In genomic region chr9:34991833-34992375, GRCh38 we compare ENCODE assay signal across 8 cellular contexts. TPM values are rescaled to one million over a fixed set of nuclear protein-coding genes. Genes with fewer than 3 reads are reported as not detected.
DNase-seq lines count a peak whose midpoint lies in the region; ATAC-seq and TF ChIP-seq lines count a peak whose summit lies in the region.

No MANE protein-coding gene starts in this region.

- peak overlapping the region; percentile 41 for H4K91ac ChIP-seq in trophoblast cell (ENCODE audit: low read depth, low read length)

- peak overlapping the region; percentile 0 for H2BK12ac ChIP-seq in trophoblast cell (ENCODE audit: low read length)

- no peak overlapping the region for H3K9ac ChIP-seq in trophoblast cell (ENCODE audit: low read length)

- peak; percentile 64 for DNase-seq in GM06990 (ENCODE audit: extremely low read depth, insufficient read length)
- DNase-seq in Panc1 (ENCODE audit: low read depth, low spot score) = no peak
- peak; percentile 56 for DNase-seq in epithelial cell of esophagus (ENCODE audit: low read depth)
- peak in 1 of 2 donors; percentile 16 for DNase-seq in trophoblast cell
- DNase-seq in OCI-M2 (lab: John Stamatoyannopoulos, UW; ENCODE audit: unreplicated experiment) = no peak
- no peak for DNase-seq in cerebellum (ENCODE audit: low spot score)
- no peak for DNase-seq in mucosa of gallbladder (ENCODE audit: low spot score)

- H3K9me3 ChIP-seq in Panc1 (ENCODE audit: control insufficient read depth, insufficient read depth, low read depth, low read length) = no peaks in the 10 kb centered on the region
- H3K9me3 ChIP-seq in trophoblast cell (ENCODE audit: insufficient read depth, low read depth, low read length) = peaks cover 7% of the 10 kb centered on the region

- H3K79me2 ChIP-seq in trophoblast cell (ENCODE audit: control insufficient read depth, insufficient read depth, low read length, poor library complexity) = peaks cover 3% of the 10 kb centered on the region

- H3K79me1 ChIP-seq in trophoblast cell (ENCODE audit: low read length) = peaks cover 11% of the 10 kb centered on the region

- in situ Hi-C loops in Panc1 (cut with HindIII; ENCODE audit: low pct_unique_long_range_greater_than_20kb, low sequenced_read_pairs) = no loop called here

- no peak overlapping the region for H2BK120ac ChIP-seq in trophoblast cell (ENCODE audit: insufficient read depth, low read length, poor library complexity)

- no peak overlapping the region; the same call in 1 of the 2 replicates for H3K4me3 ChIP-seq in GM06990 (replicated peaks; ENCODE audit: low read depth, low read length)
- no peak overlapping the region for H3K4me3 ChIP-seq in Panc1 (ENCODE audit: low read depth in 2 of 2, low read length in 2 of 2)
- no peak overlapping the region for H3K4me3 ChIP-seq in epithelial cell of esophagus (ENCODE audit: low read length)
- H3K4me3 ChIP-seq in trophoblast cell (ENCODE audit: low read depth, low read length) = no peak overlapping the region

- peaks cover 45% of the 10 kb centered on the region for H3K4me1 ChIP-seq in Panc1 (ENCODE audit: control insufficient read depth, insufficient read depth, low read length)
- H3K4me1 ChIP-seq in trophoblast cell (ENCODE audit: control insufficient read depth in 1 of 2, insufficient read depth in 2 of 2, low read length in 2 of 2) = peaks cover 26 to 46% of the 10 kb centered on the region in 2 experiments

- intact Hi-C loops in Panc1 (cut with micrococcal nuclease; ENCODE audit: unreplicated experiment) = no loop called here

- H3K27me3 ChIP-seq in GM06990 (replicated peaks; ENCODE audit: control insufficient read depth, insufficient read depth, low read length) (no peaks in the 10 kb centered on the region), Panc1 (ENCODE audit: control insufficient read depth, insufficient read depth, low read length) (no peaks in the 10 kb centered on the region), trophoblast cell (ENCODE audit: insufficient read depth, low read length) (no peaks in the 10 kb centered on the region)

- WGBS in trophoblast cell (ENCODE audit: extremely low coverage, insufficient coverage, insufficient read length) = no CpG with 5 or more reads among the region's 7 CpGs

- H4K12ac ChIP-seq in trophoblast cell (ENCODE audit: low read depth, low read length) = no peak overlapping the region

- H2BK5ac ChIP-seq in trophoblast cell (ENCODE audit: low read depth, low read length, poor library complexity) = no peak overlapping the region

- H2AK5ac ChIP-seq in trophoblast cell (ENCODE audit: low read length) = no peak overlapping the region

- peak overlapping the region; percentile 52 for H3K27ac ChIP-seq in Panc1 (ENCODE audit: low read length)
- peak overlapping the region; percentile 29 for H3K27ac ChIP-seq in trophoblast cell (ENCODE audit: low read depth, low read length)

- peak overlapping the region; percentile 2 for H3K14ac ChIP-seq in trophoblast cell (ENCODE audit: low read length)

- no peak overlapping the region for H3K18ac ChIP-seq in trophoblast cell (ENCODE audit: low read length)

- no peak overlapping the region for H4K8ac ChIP-seq in trophoblast cell (ENCODE audit: low read depth, low read length)

- peak overlapping the region; percentile 3 for H3K4me2 ChIP-seq in trophoblast cell (ENCODE audit: low read length)

- ATAC-seq in Panc1 (no peak), HG02840 (IDR thresholded peaks at IDR 0.05; ENCODE audit: low FRiP score, unreplicated experiment) (no peak)

- TF ChIP-seq CTCF in GM06990 (IDR thresholded peaks at IDR 0.05; ENCODE audit: insufficient read depth, low read length, poor library complexity, severe bottlenecking) = peak; percentile 37
- TF ChIP-seq CTCF in Panc1 (IDR thresholded peaks at IDR 0.05) = no peak
- no peak for TF ChIP-seq CTCF in epithelial cell of esophagus (IDR thresholded peaks at IDR 0.05; ENCODE audit: insufficient read depth, low read depth, low read length, missing control alignments)

- BruUV-seq in Panc1 (replicated peaks; lab: Mats Ljungman, UMichigan) = no TSS peak

- POLR2A ChIA-PET in Panc1 (lab: Charles Lee) = interaction anchor here (0.6 kb wide), 1 partner anchor 520 kb away, joined by 3 read pairs; no protein-coding TSS in a partner anchor

- H2AFZ ChIP-seq in trophoblast cell (ENCODE audit: insufficient read depth, low read length, poor library complexity) = no peak overlapping the region

- H3K23ac ChIP-seq in trophoblast cell (ENCODE audit: low read length) = no peak overlapping the region

- no peak overlapping the region for H3K4ac ChIP-seq in trophoblast cell (ENCODE audit: low read depth, low read length)

- CTCF ChIA-PET in Panc1 (lab: Charles Lee) = interaction anchor here (1.0 kb wide), 1 partner anchor 93 kb away, joined by 3 read pairs; no protein-coding TSS in a partner anchor

- H3K36me3 ChIP-seq in GM06990 (ENCODE audit: control insufficient read depth, insufficient read depth, low read length) (peaks cover 3% of the 10 kb centered on the region), Panc1 (ENCODE audit: control insufficient read depth, insufficient read depth, low read length) (no peaks in the 10 kb centered on the region), trophoblast cell (ENCODE audit: control insufficient read depth in 1 of 2, insufficient read depth in 2 of 2, low read length in 2 of 2) (peaks cover 12 to 17% of the 10 kb centered on the region in 2 experiments)

RNA-seq across cellular contexts. Expression of gene DNAJB5, which starts 2.4 kb away (rescaled TPM):
- 9.7 TPM for total RNA-seq in Panc1 (2021; ENCODE audit: unreplicated experiment)
- 13.9 TPM for polyA plus RNA-seq in Panc1 (2012; ENCODE audit: insufficient read length)
- 11.8 and 12.4 TPM in 2 replicates for polyA plus RNA-seq in trophoblast cell (2013)
- 18.6 TPM for total RNA-seq in cerebellum
- total RNA-seq in mucosa of gallbladder = 19.7 TPM

RNA-seq across cellular contexts. Expression of gene PHF24, which starts 33.8 kb away (rescaled TPM):
- total RNA-seq in Panc1 (2021; ENCODE audit: unreplicated experiment) = 0.08 TPM
- not detected for polyA plus RNA-seq in Panc1 (2012; ENCODE audit: insufficient read length)
- polyA plus RNA-seq in trophoblast cell (2013) = 0.34 and 0.62 TPM in 2 replicates
- total RNA-seq in cerebellum = 12.0 TPM
- 0.29 TPM for total RNA-seq in mucosa of gallbladder

Comparison
In these comparisons a context has a peak if more than half of its experiments do, and no peak if none do; other contexts are left out.
1. DNase-seq: peak in GM06990 (single experiment) and epithelial cell of esophagus (single experiment); none in Panc1 (single experiment), OCI-M2 (single experiment), cerebellum (single experiment) and mucosa of gallbladder (single experiment).
2. RNA of gene PHF24, which starts 33.8 kb away (total RNA-seq): 12.0 TPM in cerebellum (single experiment); 0.29 TPM in mucosa of gallbladder (single experiment) and 0.08 TPM in Panc1 (single experiment); every median in the first group is over 10 times any median in the second.